In the genomic region with DNA sequence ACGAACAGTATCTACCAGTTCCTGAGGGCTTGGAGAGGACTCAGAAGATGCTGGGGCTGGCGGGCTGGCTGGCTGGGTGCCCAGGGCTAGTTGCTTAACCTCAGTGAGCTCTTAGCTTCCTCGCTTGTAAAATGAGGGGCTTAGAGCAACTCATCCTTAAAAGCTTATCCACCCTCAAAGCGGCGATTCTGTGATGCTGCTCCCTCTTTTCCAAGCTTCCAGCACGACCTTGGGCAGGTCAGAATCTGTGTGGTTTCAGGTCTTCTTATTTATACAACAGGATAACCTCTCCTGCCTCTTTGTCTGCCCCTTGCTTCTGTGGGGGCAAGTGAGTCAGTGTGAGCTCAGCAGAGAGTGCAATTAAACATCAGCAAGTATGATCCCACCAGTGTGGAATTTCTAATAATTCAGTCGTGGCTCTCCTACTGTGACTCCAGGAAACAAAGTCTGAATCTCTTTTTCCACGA, we compare ENCODE assay signal across 11 cellular contexts.
DNase-seq lines count a peak whose midpoint lies in the region; ATAC-seq, FAIRE-seq and TF ChIP-seq lines count a peak whose summit lies in the region.
"Had no signal": no experiment of that assay in that cellular context is flagged by ENCODE, and none has a peak within 500 bp of the region (broad histone marks: within the 10 kb centered on the region; RNA-seq: fewer than 3 reads in every experiment).

No MANE protein-coding gene starts in this region.

- TF ChIP-seq CTCF in RWPE1 (conservative IDR thresholded peaks at IDR 0.05; ENCODE audit: low read depth) (no peak), smooth muscle cell (IDR thresholded peaks at IDR 0.05; ENCODE audit: borderline replicate concordance, insufficient read depth, poor library complexity, severe bottlenecking) (no peak)

- CTCF ChIA-PET in RWPE1 (lab: Yijun Ruan, JAX) = no interaction called here

- H4K20me1 ChIP-seq in smooth muscle cell (ENCODE audit: low read depth) = no peaks in the 10 kb centered on the region

- FAIRE-seq in H54 (lab: Jason Lieb, UNC) = no peak
- FAIRE-seq: colon had no signal

- ATAC-seq in HG02884 (IDR thresholded peaks at IDR 0.05; ENCODE audit: unreplicated experiment) = no peak
- ATAC-seq in GM21529 (IDR thresholded peaks at IDR 0.05; ENCODE audit: unreplicated experiment) = no peak

- WGBS in smooth muscle cell (ENCODE audit: low lambda C conversion rate) = 16% methylated on average over 8 of the region's 8 CpGs

- peaks cover 16% of the 10 kb centered on the region for H3F3A ChIP-seq in smooth muscle cell (ENCODE audit: low read depth)

- POLR2A ChIA-PET in RWPE1 (lab: Yijun Ruan, JAX; ENCODE audit: low non-redundant PET) = no interaction called here

- H3K9ac ChIP-seq in smooth muscle cell (ENCODE audit: low read depth) = peak overlapping the region; percentile 16

- no peak overlapping the region for H3K4me3 ChIP-seq in smooth muscle cell
- H3K4me3 ChIP-seq: right lobe of liver had no signal

- no peaks in the 10 kb centered on the region for H3K27me3 ChIP-seq in smooth muscle cell (ENCODE audit: low read depth)
- H3K27me3 ChIP-seq: right lobe of liver had no signal

- H3K36me3 ChIP-seq in smooth muscle cell (ENCODE audit: low read depth) = no peaks in the 10 kb centered on the region
- H3K36me3 ChIP-seq: right lobe of liver had no signal

- TF ChIP-seq POLR2A in H54 (IDR thresholded peaks at IDR 0.05; ENCODE audit: low read depth, low read length) = no peak

- H3K4me1 ChIP-seq in smooth muscle cell (ENCODE audit: low read depth) = peaks cover 13% of the 10 kb centered on the region
- H3K4me1 ChIP-seq: right lobe of liver had no signal

- DNase-seq in H54 (ENCODE audit: insufficient read length, low spot score) (peak; percentile 59), RWPE1 (ENCODE audit: low spot score) (peak; percentile 56), glomerular endothelial cell (ENCODE audit: extremely low read depth, low read depth, low spot score) (peak; percentile 72), smooth muscle cell (lab: John Stamatoyannopoulos, UW; ENCODE audit: unreplicated experiment) (peak; percentile 27), hippocampal formation (lab: John Stamatoyannopoulos, UW) (no peak)
- DNase-seq: activated CD8-positive, alpha-beta memory T cell treated with anti-CD3 and anti-CD28 coated beads for 24 hours; IMR-90; right lobe of liver had no signal

- no peaks in the 10 kb centered on the region for H3K9me3 ChIP-seq in smooth muscle cell (replicated peaks; ENCODE audit: low read depth)
- H3K9me3 ChIP-seq: right lobe of liver had no signal

- H2AFZ ChIP-seq in smooth muscle cell (ENCODE audit: low read depth) = no peak overlapping the region

- H3K27ac ChIP-seq in RWPE1 (no peak overlapping the region), smooth muscle cell (ENCODE audit: low read depth) (peak overlapping the region; percentile 95)
- H3K27ac ChIP-seq: right lobe of liver had no signal

- H3K4me2 ChIP-seq in smooth muscle cell = peak overlapping the region; percentile 60

- H3K79me2 ChIP-seq in smooth muscle cell (ENCODE audit: low read depth) = no peaks in the 10 kb centered on the region

Comparison
In these comparisons a context has a peak if more than half of its experiments do, and no peak if none do; other contexts are left out.
1. DNase-seq: peak in H54 (single experiment), RWPE1 (single experiment), glomerular endothelial cell (single experiment) and smooth muscle cell (single experiment); none in hippocampal formation (0 of 2).